32 cellular contexts compared by ENCODE assay signal in genomic region chr5:39068099-39068498, GRCh38.
"Had no signal": no experiment of that assay in that cellular context is flagged by ENCODE, and none has a peak within 500 bp of the region (broad histone marks: within the 10 kb centered on the region; RNA-seq: fewer than 3 reads in every experiment).

No MANE protein-coding gene starts in this region.

- FAIRE-seq: TTC549 had no signal

- H3K4me3 ChIP-seq: adrenal gland, MG63, SJSA1 had no signal

- H3K27me3 Mint-ChIP-seq: activated CD4-positive, alpha-beta memory T cell treated with anti-CD3 and anti-CD28 coated beads for 36 hours; activated CD4-positive, alpha-beta T cell treated with anti-CD3 and anti-CD28 coated beads for 36 hours had no signal

- ATAC-seq: activated CD4-positive, alpha-beta T cell treated with anti-CD3 and anti-CD28 coated beads for 36 hours; activated CD4-positive, CD25-positive, alpha-beta regulatory T cell treated with anti-CD3 and anti-CD28 coated beads, Interleukin-2, amount 50 U/mL, for 24 hours; activated naive CD4-positive, alpha-beta T cell treated with anti-CD3 and anti-CD28 coated beads, Interleukin-2, amount 50 U/mL, for 72 hours; activated T-cell treated with anti-CD3 and anti-CD28 coated beads, Interleukin-2, amount 50 U/mL, for 4 hours; Panc1 had no signal

- DNase-seq: activated CD4-positive, alpha-beta memory T cell treated with anti-CD3 and anti-CD28 coated beads for 36 hours; activated CD4-positive, alpha-beta T cell treated with anti-CD3 and anti-CD28 coated beads for 36 hours; activated CD4-positive, alpha-beta T cell treated with anti-CD3 and anti-CD28 coated beads, Interleukin-2, amount 50 U/mL, for 1 hour; activated CD8-positive, alpha-beta memory T cell treated with anti-CD3 and anti-CD28 coated beads, Interleukin-2, amount 50 U/mL, for 4 hours; activated gamma-delta T cell treated with Interleukin-2 at 50 U/mL for 16 hours; activated naive CD4-positive, alpha-beta T cell treated with anti-CD3 and anti-CD28 coated beads for 36 hours; activated T-cell treated with anti-CD3 and anti-CD28 coated beads for 4 hours; activated T-cell treated with anti-CD3 and anti-CD28 coated beads, Interleukin-2, amount 50 U/mL, for 4 hours; adrenal gland; anterior cingulate cortex; brain microvascular endothelial cell; Kasumi-1; KG1; MG63; NCI-H1048; NCI-H1105 treated with DMSO at 0.1 percent for 48 hours; NCI-H1436; NCI-H1694; NCI-H2029; NCI-H345; NCI-H524 treated with DMSO at 0.1 percent for 48 hours; RPMI8226; SHP77 treated with DMSO at 0.1 percent for 48 hours; SK-N-SH had no signal

- H3K27me3 ChIP-seq: adrenal gland, brain microvascular endothelial cell, MG63, SJSA1 had no signal

- H3K36me3 ChIP-seq: adrenal gland had no signal

- H3K9ac ChIP-seq: SK-N-SH had no signal

- H3K27ac ChIP-seq: adrenal gland, brain microvascular endothelial cell, SJSA1 had no signal

- H3K4me2 ChIP-seq: SK-N-SH had no signal

- H3K27ac Mint-ChIP-seq: activated CD4-positive, alpha-beta memory T cell treated with anti-CD3 and anti-CD28 coated beads for 36 hours; activated naive CD4-positive, alpha-beta T cell treated with anti-CD3 and anti-CD28 coated beads for 36 hours; activated naive CD4-positive, alpha-beta T cell treated with anti-CD3 and anti-CD28 coated beads, Interleukin-2, amount 50 U/mL, for 72 hours; T-helper 1 cell treated with Interleukin-12 subunit alpha and Interleukin-12 subunit beta and Interleukin-4 antibody, amounts not matched to agents 30 μg/mL and 1 μg/mL, for 36 hours; T-helper 2 cell treated with Interferon-gamma antibody and Interleukin-4, amounts not matched to agents 5 μg/mL and 100 μg/mL, for 36 hours had no signal

- H3K9me3 ChIP-seq: adrenal gland, SJSA1, SK-N-SH had no signal

- H3K4me3 Mint-ChIP-seq: activated CD4-positive, alpha-beta memory T cell treated with anti-CD3 and anti-CD28 coated beads for 36 hours; activated CD4-positive, alpha-beta T cell treated with anti-CD3 and anti-CD28 coated beads for 36 hours; activated naive CD4-positive, alpha-beta T cell treated with anti-CD3 and anti-CD28 coated beads for 36 hours; activated T-cell treated with anti-CD3 and anti-CD28 coated beads, Interleukin-2, amount 50 U/mL, for 4 hours; activated T-helper 1 cell treated with anti-CD3 and anti-CD28 coated beads, Interleukin-12 subunit alpha, Interleukin-12 subunit beta, Interleukin-2, Interleukin-4 antibody, amounts not matched to agents 30 ng/mL and 10 ng/mL and 1 ng/mL, durations not matched to agents 14 hours and 24 hours and 36 hours; T-helper 1 cell treated with Interleukin-12 subunit alpha and Interleukin-12 subunit beta and Interleukin-4 antibody, amounts not matched to agents 30 μg/mL and 1 μg/mL, for 36 hours; T-helper 2 cell treated with Interferon-gamma antibody and Interleukin-4, amounts not matched to agents 5 μg/mL and 100 μg/mL, for 36 hours had no signal
